Comparison of ENCODE assay signal across 12 cellular contexts in the genomic region with DNA sequence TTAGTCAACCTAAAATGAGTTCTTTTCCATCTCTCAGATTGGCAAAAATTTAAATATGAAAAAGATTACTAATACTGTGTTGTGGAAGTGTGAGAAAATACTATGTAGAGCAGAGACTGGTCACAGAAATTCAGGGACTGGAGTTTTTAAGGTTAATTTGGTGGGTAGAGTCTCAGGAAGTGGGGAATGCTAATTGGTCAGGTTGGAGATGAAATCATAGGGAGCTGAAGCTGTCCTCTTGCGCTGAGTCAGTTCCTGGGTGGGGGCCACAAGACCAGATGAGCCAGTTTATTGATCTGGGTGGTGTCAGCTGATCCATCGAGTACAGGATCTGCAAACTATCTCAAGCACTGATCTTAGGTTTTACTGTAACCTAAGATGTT. TPM values are rescaled to one million over a fixed set of nuclear protein-coding genes. Genes with fewer than 3 reads are reported as not detected.
DNase-seq lines count a peak whose midpoint lies in the region; ATAC-seq and TF ChIP-seq lines count a peak whose summit lies in the region.
"Had no signal": no experiment of that assay in that cellular context is flagged by ENCODE, and none has a peak within 500 bp of the region (broad histone marks: within the 10 kb centered on the region; RNA-seq: fewer than 3 reads in every experiment).

No MANE protein-coding gene starts in this region.

- H3K9me3 Mint-ChIP-seq in activated naive CD8-positive, alpha-beta T cell (ENCODE audit: low read depth): peaks cover 5% of the 10 kb centered on the region
- H3K9me3 Mint-ChIP-seq in natural killer cell treated with Interleukin-12 subunit alpha and Interleukin-12 subunit beta and Interleukin-15 and Interleukin-18, amount 100 ng/mL, for 72 hours: no peaks in the 10 kb centered on the region
- H3K9me3 Mint-ChIP-seq: IgD-negative memory B cell had no signal

- peak overlapping the region; percentile 51 for H3K4me3 Mint-ChIP-seq in activated naive CD8-positive, alpha-beta T cell
- H3K4me3 Mint-ChIP-seq in natural killer cell treated with Interleukin-12 subunit alpha and Interleukin-12 subunit beta and Interleukin-15 and Interleukin-18, amount 100 ng/mL, for 72 hours: peak overlapping the region; percentile 58

- H3K9me2 ChIP-seq in PC-9 (ENCODE audit: insufficient read depth): no peaks in the 10 kb centered on the region

- H3K4me2 ChIP-seq in PC-9: peak overlapping the region; percentile 75

- no peaks in the 10 kb centered on the region for H3K36me3 ChIP-seq in PC-9 (ENCODE audit: low read depth)
- no peaks in the 10 kb centered on the region for H3K36me3 ChIP-seq in SJCRH30

- H3K27me3 ChIP-seq in PC-9 (ENCODE audit: insufficient read depth, low read depth) (no peaks in the 10 kb centered on the region), SJCRH30 (no peaks in the 10 kb centered on the region)

- peak overlapping the region; percentile 66 for H2AFZ ChIP-seq in PC-9

- peaks cover 35% of the 10 kb centered on the region for H3F3A ChIP-seq in PC-9 (ENCODE audit: insufficient read depth, low read depth)

- intact Hi-C loops in PC-9 (cut with micrococcal nuclease; ENCODE audit: unreplicated experiment): loop anchor here (2.0 kb wide), 1 partner anchor 34 kb away; the partner anchor contains the start of gene SPTY2D1

- H3K4me3 ChIP-seq in PC-9: peak overlapping the region; percentile 43; the same call in 1 of the 2 replicates
- no peak overlapping the region for H3K4me3 ChIP-seq in SJCRH30

- CTCF ChIA-PET in PC-9 (lab: Charles Lee): interaction anchor here (0.6 kb wide), 1 partner anchor 9 kb away, joined by 5 read pairs; no protein-coding TSS in a partner anchor

- H3K27ac Mint-ChIP-seq in activated naive CD8-positive, alpha-beta T cell: peak overlapping the region; percentile 79
- peak overlapping the region; percentile 18 to 70 for H3K27ac Mint-ChIP-seq in natural killer cell treated with Interleukin-12 subunit alpha and Interleukin-12 subunit beta and Interleukin-15 and Interleukin-18, amount 100 ng/mL, for 72 hours
- H3K27ac Mint-ChIP-seq: IgD-negative memory B cell had no signal

- TF ChIP-seq CTCF in PC-9 (conservative IDR thresholded peaks at IDR 0.05): no peak

- no peaks in the 10 kb centered on the region for H3K27me3 Mint-ChIP-seq in activated naive CD8-positive, alpha-beta T cell
- H3K27me3 Mint-ChIP-seq in natural killer cell treated with Interleukin-12 subunit alpha and Interleukin-12 subunit beta and Interleukin-15 and Interleukin-18, amount 100 ng/mL, for 72 hours: peaks cover 0 to 7% of the 10 kb centered on the region in 2 donors

- H3K79me2 ChIP-seq in PC-9 (ENCODE audit: low read depth): no peaks in the 10 kb centered on the region

- POLR2A ChIA-PET in PC-9 (lab: Charles Lee; ENCODE audit: unreplicated experiment): no interaction called here

- H3K9me3 ChIP-seq in PC-9 (ENCODE audit: insufficient read depth, low read depth) (no peaks in the 10 kb centered on the region), SJCRH30 (replicated peaks) (no peaks in the 10 kb centered on the region)

- no peaks in the 10 kb centered on the region for H4K20me1 ChIP-seq in PC-9 (ENCODE audit: insufficient read depth)

- peaks cover 3% of the 10 kb centered on the region for H3K36me3 Mint-ChIP-seq in activated naive CD8-positive, alpha-beta T cell
- H3K36me3 Mint-ChIP-seq in natural killer cell treated with Interleukin-12 subunit alpha and Interleukin-12 subunit beta and Interleukin-15 and Interleukin-18, amount 100 ng/mL, for 72 hours: no peaks in the 10 kb centered on the region

- H3K4me1 ChIP-seq in PC-9 (replicated peaks; ENCODE audit: insufficient read depth) (peaks cover 59% of the 10 kb centered on the region), SJCRH30 (no peaks in the 10 kb centered on the region)

- peak; percentile 54 for DNase-seq in NCI-H510A treated with DMSO at 0.1 percent for 48 hours (lab: John Stamatoyannopoulos, UW)
- no peak for DNase-seq in NCI-H510A (lab: John Stamatoyannopoulos, UW)
- peak; percentile 24 to 93 for DNase-seq in PC-9
- DNase-seq in natural killer cell treated with Interleukin-12 subunit alpha and Interleukin-12 subunit beta and Interleukin-15 and Interleukin-18, amount 100 ng/mL, for 72 hours (ENCODE audit: low spot score): no peak
- DNase-seq in SJCRH30: no peak
- DNase-seq: kidney glomerular epithelial cell, NCI-H2227 treated with DMSO at 0.1 percent for 48 hours had no signal

- peak in 1 of 2 donors; percentile 20 for ATAC-seq in natural killer cell treated with Interleukin-12 subunit alpha and Interleukin-12 subunit beta and Interleukin-15 and Interleukin-18, amount 100 ng/mL, for 72 hours
- ATAC-seq in HG03025 (IDR thresholded peaks at IDR 0.05; ENCODE audit: low FRiP score, unreplicated experiment) (no peak), HG03354 (IDR thresholded peaks at IDR 0.05; ENCODE audit: poor library complexity, severe bottlenecking, unreplicated experiment) (no peak)

- H3K27ac ChIP-seq in PC-9: peak overlapping the region; percentile 85
- no peak overlapping the region for H3K27ac ChIP-seq in SJCRH30
- H3K27ac ChIP-seq: 22Rv1 had no signal

- no TSS peak for BruUV-seq in PC-9 (replicated peaks; lab: Mats Ljungman, UMichigan)

- H3K4me1 Mint-ChIP-seq in activated naive CD8-positive, alpha-beta T cell (ENCODE audit: low read depth): peaks cover 63% of the 10 kb centered on the region
- peaks cover 18 to 22% of the 10 kb centered on the region in 2 donors for H3K4me1 Mint-ChIP-seq in natural killer cell treated with Interleukin-12 subunit alpha and Interleukin-12 subunit beta and Interleukin-15 and Interleukin-18, amount 100 ng/mL, for 72 hours (ENCODE audit: low read depth in 2 of 2)
- H3K4me1 Mint-ChIP-seq: IgD-negative memory B cell had no signal

RNA-seq across cellular contexts. Expression of gene TMEM86A, which starts 29.4 kb away (rescaled TPM):
- total RNA-seq in PC-9 (2021): 1.4 and 2.1 TPM in 2 replicates
- total RNA-seq in natural killer cell treated with Interleukin-12 subunit alpha and Interleukin-12 subunit beta and Interleukin-15 and Interleukin-18, amount 100 ng/mL, for 72 hours: under 1 TPM; 0.21 to 0.59 TPM
- 5.4 and 5.8 TPM in 2 replicates for total RNA-seq in SJCRH30 (2014; rRNA removed; shearing (Covaris generic))

RNA-seq across cellular contexts. Expression of gene SPTY2D1, which starts 35.1 kb away (rescaled TPM):
- total RNA-seq in PC-9 (2021): 22.3 and 23.7 TPM in 2 replicates
- total RNA-seq in natural killer cell treated with Interleukin-12 subunit alpha and Interleukin-12 subunit beta and Interleukin-15 and Interleukin-18, amount 100 ng/mL, for 72 hours: 10 to 100 TPM; 28.8 to 33.4 TPM
- 21.9 and 23.8 TPM in 2 replicates for total RNA-seq in SJCRH30 (2014; rRNA removed; shearing (Covaris generic))

RNA-seq across cellular contexts. Expression of gene IGSF22, which starts 56.8 kb away (rescaled TPM):
- total RNA-seq in PC-9 (2021): 0.33 and 0.63 TPM in 2 replicates
- not detected for total RNA-seq in natural killer cell treated with Interleukin-12 subunit alpha and Interleukin-12 subunit beta and Interleukin-15 and Interleukin-18, amount 100 ng/mL, for 72 hours
- total RNA-seq in SJCRH30 (2014; rRNA removed; shearing (Covaris generic)): 0.08 and 0.28 TPM in 2 replicates

Comparison
In these comparisons a context has a peak if more than half of its experiments do, and no peak if none do; other contexts are left out.
1. DNase-seq: peak in NCI-H510A treated with DMSO at 0.1 percent for 48 hours (single experiment) and PC-9 (2 of 2); none in NCI-H510A (single experiment), natural killer cell treated with Interleukin-12 subunit alpha and Interleukin-12 subunit beta and Interleukin-15 and Interleukin-18, amount 100 ng/mL, for 72 hours (single experiment) and SJCRH30 (0 of 2).